In the genomic region with DNA sequence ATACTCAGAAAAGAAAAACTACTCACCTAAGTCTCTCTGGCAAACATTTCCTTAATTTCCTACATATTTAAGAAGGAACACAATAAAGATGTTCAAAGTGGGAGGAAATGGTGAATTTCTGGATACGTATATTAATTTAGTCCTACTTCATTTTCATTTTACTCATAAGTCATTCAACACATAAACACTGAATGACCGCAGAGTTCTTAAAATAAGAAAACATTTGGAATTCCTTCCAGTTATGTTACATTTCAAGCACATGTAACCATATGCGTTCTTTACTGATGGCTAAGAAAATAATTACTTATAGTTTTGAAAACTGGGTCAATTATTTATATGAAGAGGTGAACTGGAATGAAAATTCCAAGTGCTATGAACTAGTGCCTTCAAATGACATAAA, we compare ENCODE assay signal across 32 cellular contexts.
"Had no signal": no experiment of that assay in that cellular context is flagged by ENCODE, and none has a peak within 500 bp of the region (broad histone marks: within the 10 kb centered on the region; RNA-seq: fewer than 3 reads in every experiment).

No MANE protein-coding gene starts in this region.

- DNase-seq: activated CD4-positive, alpha-beta T cell treated with anti-CD3 and anti-CD28 coated beads for 36 hours; activated CD4-positive, alpha-beta T cell treated with anti-CD3 and anti-CD28 coated beads, Interleukin-2, amount 10 ng/mL, durations not matched to agents 7 days and 5 days; activated CD4-positive, alpha-beta T cell treated with anti-CD3 and anti-CD28 coated beads, Interleukin-2, amount 50 U/mL, for 48 hours; activated CD8-positive, alpha-beta T cell treated with anti-CD3 and anti-CD28 coated beads, Interleukin-2, amount 10 ng/mL, durations not matched to agents 7 days and 5 days; activated gamma-delta T cell treated with Interleukin-2 at 50 U/mL for 16 hours; activated naive CD4-positive, alpha-beta T cell treated with anti-CD3 and anti-CD28 coated beads for 36 hours; activated T-cell treated with anti-CD3 and anti-CD28 coated beads, Interleukin-2, amount 50 U/mL, for 24 hours; adrenal gland; anterior cingulate cortex; caudate nucleus; Karpas-422; KBM-7; MV-4-11; NCI-H1092; NCI-H1436 treated with DMSO at 0.1 percent for 48 hours; NCI-H1694 treated with DMSO at 0.1 percent for 48 hours; NCI-H2029; NCI-H345; NCI-H524 treated with DMSO at 0.1 percent for 48 hours; NCI-H748 treated with DMSO at 0.1 percent for 48 hours; NK-92 treated with Interleukin-12 subunit alpha and Interleukin-12 subunit beta, amount 100 ng/mL, for 24 hours; PC-3; Peyer's patch; RPMI8226; SHP77 treated with DMSO at 0.1 percent for 48 hours; SK-N-SH had no signal

- H3K4me3 ChIP-seq: adrenal gland, Peyer's patch, SJSA1 had no signal

- H3K36me3 ChIP-seq: adrenal gland, Peyer's patch, SJSA1 had no signal

- H3K27me3 ChIP-seq: adrenal gland, Peyer's patch, SJSA1 had no signal

- FAIRE-seq: bronchial epithelial cell, TTC549 had no signal

- H3K9me3 ChIP-seq: adrenal gland, Peyer's patch, SJSA1, SK-N-SH had no signal

- H3K27ac ChIP-seq: adrenal gland had no signal

- H3K4me1 ChIP-seq: adrenal gland had no signal

- H3K9ac ChIP-seq: SK-N-SH had no signal

- ATAC-seq: activated CD4-positive, alpha-beta T cell treated with anti-CD3 and anti-CD28 coated beads for 36 hours; activated CD4-positive, CD25-positive, alpha-beta regulatory T cell treated with anti-CD3 and anti-CD28 coated beads, Interleukin-2, amount 50 U/mL, for 24 hours; activated CD8-positive, alpha-beta T cell treated with anti-CD3 and anti-CD28 coated beads, Interleukin-2, amount 10 ng/mL, durations not matched to agents 7 days and 5 days; activated naive CD4-positive, alpha-beta T cell treated with anti-CD3 and anti-CD28 coated beads, Interleukin-2, amount 50 U/mL, for 72 hours; PC-3; WTC11 had no signal

- H3K4me2 ChIP-seq: SK-N-SH had no signal
